Comparison of ENCODE assay signal across 9 cellular contexts in the genomic region with DNA sequence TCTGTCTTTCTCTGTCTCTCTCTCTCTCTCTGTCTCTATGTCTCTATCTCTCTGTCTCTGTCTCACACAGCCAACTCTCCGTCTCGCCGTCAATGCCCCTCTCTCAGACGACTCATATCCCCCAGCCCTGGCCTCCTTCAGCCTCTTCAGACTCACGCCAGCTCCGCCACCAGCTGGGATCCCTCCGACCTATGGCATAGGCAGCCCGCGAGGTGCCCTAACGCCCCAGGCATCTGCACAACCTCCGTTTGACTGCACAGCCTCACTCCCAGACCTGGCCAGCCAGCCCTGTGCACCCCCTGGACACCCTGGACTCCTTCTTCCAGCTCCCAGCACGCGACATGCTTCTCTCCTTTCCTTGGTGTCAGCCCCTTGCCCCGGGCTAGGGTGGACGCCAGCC. TPM values are rescaled to one million over a fixed set of nuclear protein-coding genes. Genes with fewer than 3 reads are reported as not detected.
DNase-seq lines count a peak whose midpoint lies in the region; ATAC-seq and TF ChIP-seq lines count a peak whose summit lies in the region.
"Not testable (repeated sequence)": the region's sequence is repeated elsewhere in the genome, so short reads cannot be mapped to it uniquely, and the experiment has no call there.
"Had no signal": no experiment of that assay in that cellular context is flagged by ENCODE, and none has a peak within 500 bp of the region (broad histone marks: within the 10 kb centered on the region; RNA-seq: fewer than 3 reads in every experiment).

No MANE protein-coding gene starts in this region.

- not testable (repeated sequence) for H3K9me3 ChIP-seq in gastroesophageal sphincter; heart left ventricle; right cardiac atrium (ENCODE audit: control insufficient read depth, low read length); mucosa of descending colon; psoas muscle; upper lobe of left lung

- not testable (repeated sequence) for H3K4me1 ChIP-seq in gastroesophageal sphincter; heart left ventricle; right cardiac atrium (ENCODE audit: control insufficient read depth, insufficient read depth, low read length); mucosa of descending colon (ENCODE audit: low read depth); psoas muscle; upper lobe of left lung

- TF ChIP-seq EP300 in gastroesophageal sphincter (IDR thresholded peaks at IDR 0.05); upper lobe of left lung (IDR thresholded peaks at IDR 0.05): not testable (repeated sequence)

- H3K36me3 ChIP-seq in gastroesophageal sphincter; heart left ventricle; mucosa of descending colon (ENCODE audit: low read depth); psoas muscle (ENCODE audit: insufficient read depth in 1 of 2, low read depth in 1 of 2); upper lobe of left lung: not testable (repeated sequence)

- not testable (repeated sequence) for H3K4me3 ChIP-seq in gastroesophageal sphincter; heart left ventricle; right cardiac atrium (ENCODE audit: low read length); mucosa of descending colon; psoas muscle; upper lobe of left lung

- H3K27ac ChIP-seq in gastroesophageal sphincter; heart left ventricle; right cardiac atrium (ENCODE audit: low read length); psoas muscle; upper lobe of left lung: not testable (repeated sequence)

- peak; percentile 13 for ATAC-seq in gastroesophageal sphincter
- peak in 3 of 4 donors; percentile 4 to 22 (median 10) for ATAC-seq in heart left ventricle
- peak; percentile 17 to 41 for ATAC-seq in right cardiac atrium
- peak; percentile 2 for ATAC-seq in mucosa of descending colon
- ATAC-seq in psoas muscle, result peak in 3 of 4 donors; percentile 6 to 28 (median 13)
- ATAC-seq in upper lobe of left lung (ENCODE audit: low FRiP score in 2 of 2), result peak; percentile 41 to 51

- no CpG with 5 or more reads among the region's 15 CpGs for WGBS in gastroesophageal sphincter (ENCODE audit: low coverage in 1 of 2), 2 donors
- WGBS in heart left ventricle, 4 donors, result no CpG with 5 or more reads among the region's 15 CpGs
- no CpG with 5 or more reads among the region's 15 CpGs for WGBS in right cardiac atrium
- WGBS in psoas muscle, 3 donors, result no CpG with 5 or more reads among the region's 15 CpGs
- no CpG with 5 or more reads among the region's 15 CpGs for WGBS in upper lobe of left lung, 2 donors

- intact Hi-C loops in heart left ventricle (cut with DNase I); right cardiac atrium (cut with DNase I); mucosa of descending colon (cut with DNase I, micrococcal nuclease); psoas muscle (cut with DNase I): not testable (repeated sequence)

- TF ChIP-seq POLR2A in gastroesophageal sphincter (IDR thresholded peaks at IDR 0.05); heart left ventricle (IDR thresholded peaks at IDR 0.05); upper lobe of left lung (IDR thresholded peaks at IDR 0.05): not testable (repeated sequence)

- not testable (repeated sequence) for DNase-seq in heart left ventricle, right cardiac atrium, mucosa of descending colon, psoas muscle, upper lobe of left lung

- not testable (repeated sequence) for H3K27me3 ChIP-seq in gastroesophageal sphincter; heart left ventricle; right cardiac atrium (ENCODE audit: control insufficient read depth, insufficient read depth); psoas muscle (ENCODE audit: insufficient read depth in 3 of 3, low read length in 2 of 3); upper lobe of left lung

- not testable (repeated sequence) for TF ChIP-seq CTCF in gastroesophageal sphincter (IDR thresholded peaks at IDR 0.05); heart left ventricle (IDR thresholded peaks at IDR 0.05); mucosa of descending colon (IDR thresholded peaks at IDR 0.05); psoas muscle (IDR thresholded peaks at IDR 0.05); upper lobe of left lung (IDR thresholded peaks at IDR 0.05)

RNA-seq across cellular contexts. Expression of gene FCGR2A, which starts 38.5 kb away (rescaled TPM):
- total RNA-seq in gastroesophageal sphincter (10 to 100 TPM; 16.3 to 74.1 (median 40.1) TPM), heart left ventricle (100 to 1,000 TPM in 1 of 9 donors, 10 to 100 TPM in 7, 1 to 10 TPM in 1; 9.7 to 131 (median 11.7) TPM), right cardiac atrium (10 to 100 TPM; 10.3 to 29.5 (median 19.7) TPM), mucosa of descending colon (10 to 100 TPM in 2 of 3 donors, 1 to 10 TPM in 1; 7.7 to 25.0 (median 23.7) TPM), psoas muscle (10 to 100 TPM in 1 of 4 donors, 1 to 10 TPM in 3; 6.6 to 11.6 (median 7.3) TPM), upper lobe of left lung (100 to 1,000 TPM in 4 of 6 donors, 10 to 100 TPM in 2; 94.6 to 273 (median 160) TPM)
- polyA plus RNA-seq in heart left ventricle (10 to 100 TPM in 1 of 2 donors, 1 to 10 TPM in 1; 5.2 to 11.4 TPM), right cardiac atrium (5.7 TPM), psoas muscle (1 to 10 TPM; 1.1 to 2.5 (median 1.2) TPM)
- total RNA-seq: A673, Calu3 had no signal
- polyA plus RNA-seq: CD4-positive, alpha-beta memory T cell had no signal

RNA-seq across cellular contexts. Expression of gene HSPA6, which starts 57.6 kb away (rescaled TPM):
- total RNA-seq in gastroesophageal sphincter (1 to 10 TPM; 1.2 to 6.6 (median 2.0) TPM), heart left ventricle (1 to 10 TPM in 3 of 9 donors, under 1 TPM in 6; 0.27 to 5.9 (median 0.93) TPM), right cardiac atrium (1 to 10 TPM in 3 of 4 donors, under 1 TPM in 1; 0.71 to 3.0 (median 2.1) TPM), mucosa of descending colon (1 to 10 TPM in 2 of 3 donors, under 1 TPM in 1; 0.61 to 2.0 (median 1.8) TPM), psoas muscle (10 to 100 TPM in 1 of 4 donors, 1 to 10 TPM in 2, under 1 TPM in 1; 0.49 to 37.7 (median 5.7) TPM), upper lobe of left lung (10 to 100 TPM; 10.8 to 37.7 (median 15.9) TPM)
- polyA plus RNA-seq in heart left ventricle (1 to 10 TPM in 1 of 2 donors, under 1 TPM in 1; 0.65 to 1.3 TPM), right cardiac atrium (0.75 TPM), psoas muscle (under 1 TPM; 0.32 to 0.98 (median 0.85) TPM)
